Comparison of ENCODE assay signal across 10 cellular contexts in the genomic region with DNA sequence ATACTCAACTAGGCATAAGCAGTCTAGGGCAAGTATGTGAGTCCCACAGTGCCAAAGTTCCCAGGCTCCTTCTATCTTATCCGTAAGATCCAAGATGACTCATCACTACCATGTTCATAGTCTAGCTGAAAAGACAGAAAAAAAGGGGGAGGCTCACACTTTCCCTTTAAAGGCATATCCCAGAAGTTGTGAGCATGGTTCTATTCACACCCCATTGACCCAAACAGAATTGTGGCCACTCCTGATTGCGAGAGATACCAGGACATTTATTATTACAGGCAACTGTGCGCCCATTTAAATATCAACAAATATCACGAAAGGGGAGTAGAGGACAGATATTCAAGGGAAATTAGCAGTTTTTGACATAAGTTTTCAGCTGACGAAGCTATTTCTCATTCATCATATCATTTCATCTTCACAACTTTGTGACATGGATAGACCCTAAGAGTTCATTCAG. TPM values are rescaled to one million over a fixed set of nuclear protein-coding genes. Genes with fewer than 3 reads are reported as not detected.
A peak's percentile ranks its signal among the peaks of the same experiment; 100 is the strongest.
DNase-seq lines count a peak whose midpoint lies in the region; ATAC-seq and TF ChIP-seq lines count a peak whose summit lies in the region.
"Had no signal": no experiment of that assay in that cellular context is flagged by ENCODE, and none has a peak within 500 bp of the region (broad histone marks: within the 10 kb centered on the region; RNA-seq: fewer than 3 reads in every experiment).

No MANE protein-coding gene starts in this region.

- TF ChIP-seq CTCF in foreskin keratinocyte (conservative IDR thresholded peaks at IDR 0.05): no peak

- peaks cover 22% of the 10 kb centered on the region for H3K4me1 ChIP-seq in foreskin keratinocyte
- peaks cover 6% of the 10 kb centered on the region for H3K4me1 ChIP-seq in rectal smooth muscle tissue (ENCODE audit: control insufficient read depth, insufficient read depth, low read length)

- no peaks in the 10 kb centered on the region for H3K36me3 ChIP-seq in rectal smooth muscle tissue (ENCODE audit: control insufficient read depth, insufficient read depth, low read length)

- DNase-seq in GM04503 (ENCODE audit: low read depth) (peak; percentile 69), SW 1271 (lab: John Stamatoyannopoulos, UW) (peak; percentile 38 to 80), foreskin keratinocyte (peak; percentile 63 to 84), germinal center (ENCODE audit: low spot score) (no peak), OCI-M2 (lab: John Stamatoyannopoulos, UW; ENCODE audit: unreplicated experiment) (no peak), NCI-H2196 treated with DMSO at 0.1 percent for 48 hours (lab: John Stamatoyannopoulos, UW; ENCODE audit: unreplicated experiment) (no peak)
- DNase-seq: activated CD4-positive, alpha-beta T cell treated with anti-CD3 and anti-CD28 coated beads, Interleukin-2, amount 50 U/mL, for 4 hours; DND-41 had no signal

- no peaks in the 10 kb centered on the region for H3K27me3 ChIP-seq in foreskin keratinocyte
- no peaks in the 10 kb centered on the region for H3K27me3 ChIP-seq in rectal smooth muscle tissue (ENCODE audit: control insufficient read depth, insufficient read depth, low read length)

- H3K9ac ChIP-seq in rectal smooth muscle tissue (ENCODE audit: low read length): no peak overlapping the region

- H3K4me3 ChIP-seq in rectal smooth muscle tissue (ENCODE audit: low read length): no peak overlapping the region

- H3K27ac ChIP-seq in foreskin keratinocyte (peak overlapping the region; percentile 92), rectal smooth muscle tissue (ENCODE audit: low read depth, low read length) (peak overlapping the region; percentile 45)

- peak; percentile 82 for ATAC-seq in foreskin keratinocyte
- ATAC-seq in HG02798 (IDR thresholded peaks at IDR 0.05; ENCODE audit: poor library complexity, unreplicated experiment): no peak

RNA-seq across cellular contexts. Expression of gene PFDN1, which starts 8.1 kb away (rescaled TPM):
- total RNA-seq in foreskin keratinocyte: 70.9 and 71.2 TPM in 2 replicates
- polyA plus RNA-seq in foreskin keratinocyte: 86.7 and 95.1 TPM in 2 replicates

RNA-seq across cellular contexts. Expression of gene HBEGF, which starts 35.4 kb away (rescaled TPM):
- total RNA-seq in foreskin keratinocyte: 12.1 and 15.0 TPM in 2 replicates
- polyA plus RNA-seq in foreskin keratinocyte: 8.4 and 10.2 TPM in 2 replicates

RNA-seq across cellular contexts. Expression of gene SLC4A9, which starts 49.0 kb away (rescaled TPM):
- total RNA-seq in foreskin keratinocyte: 0.04 TPM in 1 of 2 replicates, not detected in the other
- polyA plus RNA-seq in foreskin keratinocyte: 0.08 TPM in 1 of 2 replicates, not detected in the other

Comparison
In these comparisons a context has a peak if more than half of its experiments do, and no peak if none do; other contexts are left out.
1. DNase-seq: peak in GM04503 (single experiment), SW 1271 (2 of 2) and foreskin keratinocyte (2 of 2); none in germinal center (single experiment), OCI-M2 (single experiment) and NCI-H2196 treated with DMSO at 0.1 percent for 48 hours (single experiment).